Comparison of ENCODE assay signal across 8 cellular contexts in the genomic region with DNA sequence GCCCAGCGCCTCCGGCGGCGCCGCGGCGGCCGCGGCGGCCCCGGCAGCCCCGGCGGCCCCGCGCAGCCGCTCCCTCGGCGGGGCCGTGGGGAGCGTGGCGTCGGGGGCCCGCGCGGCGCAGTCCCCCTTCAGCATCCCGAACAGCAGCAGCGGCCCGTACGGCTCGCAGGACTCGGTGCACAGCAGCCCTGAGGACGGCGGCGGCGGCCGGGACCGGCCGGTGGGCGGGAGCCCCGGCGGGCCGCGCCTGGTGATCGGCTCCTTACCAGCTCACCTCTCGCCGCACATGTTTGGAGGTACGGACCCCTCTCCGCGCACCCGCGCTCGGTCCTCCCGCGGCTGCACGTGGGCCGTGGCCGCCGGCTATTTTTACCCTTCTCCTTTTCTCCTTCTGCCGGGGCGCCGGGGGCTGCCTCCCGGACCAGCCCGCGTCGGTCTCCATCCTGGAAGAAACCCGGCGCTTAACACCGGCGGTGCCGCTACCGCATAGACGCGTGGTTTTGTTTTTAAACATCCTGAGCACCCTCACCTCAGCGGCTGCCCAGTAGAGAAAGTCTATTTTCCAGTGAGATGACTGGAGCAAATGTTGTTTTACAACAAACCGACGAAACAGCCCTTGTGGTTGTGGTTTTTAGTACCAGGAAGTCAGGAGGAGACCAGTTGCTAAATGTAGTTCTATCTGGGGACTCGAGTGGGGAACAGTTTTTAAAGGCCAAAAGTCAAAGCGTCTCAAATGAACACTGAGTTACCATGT. TPM values are rescaled to one million over a fixed set of nuclear protein-coding genes. Genes with fewer than 3 reads are reported as not detected.
DNase-seq lines count a peak whose midpoint lies in the region; TF ChIP-seq lines count a peak whose summit lies in the region.

No MANE protein-coding gene starts in this region.

- H3K36me3 ChIP-seq in GM06990 (ENCODE audit: control insufficient read depth, insufficient read depth, low read length) (no peaks in the 10 kb centered on the region), HAP-1 (replicated peaks) (no peaks in the 10 kb centered on the region)

- TF ChIP-seq CTCF in GM06990 (IDR thresholded peaks at IDR 0.05; ENCODE audit: insufficient read depth, low read length, poor library complexity, severe bottlenecking) (no peak), mesothelial cell of epicardium (IDR thresholded peaks at IDR 0.05; ENCODE audit: unreplicated experiment) (no peak)

- H3K4me3 ChIP-seq in GM06990 (replicated peaks; ENCODE audit: low read depth, low read length), result peak overlapping the region; percentile 84
- peak overlapping the region; percentile 75 for H3K4me3 ChIP-seq in HAP-1

- H3K36me3 Mint-ChIP-seq in mesothelial cell of epicardium, result no peaks in the 10 kb centered on the region

- peak; percentile 74 for DNase-seq in GM06990 (ENCODE audit: extremely low read depth, insufficient read length)
- peak; percentile 27 to 39 for DNase-seq in HAP-1 (ENCODE audit: low spot score in 2 of 2)
- peak; percentile 90 for DNase-seq in NAMALWA (ENCODE audit: low spot score)
- DNase-seq in activated CD4-positive, alpha-beta T cell treated with anti-CD3 and anti-CD28 coated beads, Interleukin-2, amount 50 U/mL, for 24 hours (ENCODE audit: low read depth in 1 of 2, low spot score in 1 of 2), result peak; percentile 27 to 49
- peak; percentile 19 for DNase-seq in effector CD4-positive, alpha-beta T cell
- peak in 1 of 2 experiments; percentile 54 for DNase-seq in mesothelial cell of epicardium (ENCODE audit: low spot score in 2 of 2, unreplicated experiment in 2 of 2)
- DNase-seq in stimulated activated CD8-positive, alpha-beta memory T cell treated with anti-CD3 and anti-CD28 coated beads, Interleukin-4, amount 100 ng/mL, for 48 hours, result peak; percentile 70
- no peak for DNase-seq in SHP77 treated with DMSO at 0.1 percent for 48 hours (lab: John Stamatoyannopoulos, UW)

- no peaks in the 10 kb centered on the region for H3K27me3 Mint-ChIP-seq in mesothelial cell of epicardium (ENCODE audit: low read depth)

- peaks cover 20% of the 10 kb centered on the region for H3K4me1 ChIP-seq in HAP-1

- H3K4me1 Mint-ChIP-seq in mesothelial cell of epicardium, result peaks cover 40% of the 10 kb centered on the region

- peak overlapping the region; percentile 96 for H3K27ac Mint-ChIP-seq in mesothelial cell of epicardium

- no peaks in the 10 kb centered on the region for H3K9me3 Mint-ChIP-seq in mesothelial cell of epicardium

- peak overlapping the region; percentile 91 for H3K4me3 Mint-ChIP-seq in mesothelial cell of epicardium

- no peaks in the 10 kb centered on the region for H3K27me3 ChIP-seq in GM06990 (replicated peaks; ENCODE audit: control insufficient read depth, insufficient read depth, low read length)
- H3K27me3 ChIP-seq in HAP-1 (ENCODE audit: low read depth), result no peaks in the 10 kb centered on the region

- no peaks in the 10 kb centered on the region for H3K9me3 ChIP-seq in HAP-1

- in situ Hi-C loops in HAP-1 (cut with MboI; ENCODE audit: low sequenced_read_pairs), result no loop called here

RNA-seq across cellular contexts. Expression of gene ZNRF2, which starts 1.3 kb away (rescaled TPM):
- 11.6 to 12.5 TPM (median 12.1 TPM) in 3 replicates for total RNA-seq in mesothelial cell of epicardium
